ENCODE assay signal across 1 cellular context in the genomic region with DNA sequence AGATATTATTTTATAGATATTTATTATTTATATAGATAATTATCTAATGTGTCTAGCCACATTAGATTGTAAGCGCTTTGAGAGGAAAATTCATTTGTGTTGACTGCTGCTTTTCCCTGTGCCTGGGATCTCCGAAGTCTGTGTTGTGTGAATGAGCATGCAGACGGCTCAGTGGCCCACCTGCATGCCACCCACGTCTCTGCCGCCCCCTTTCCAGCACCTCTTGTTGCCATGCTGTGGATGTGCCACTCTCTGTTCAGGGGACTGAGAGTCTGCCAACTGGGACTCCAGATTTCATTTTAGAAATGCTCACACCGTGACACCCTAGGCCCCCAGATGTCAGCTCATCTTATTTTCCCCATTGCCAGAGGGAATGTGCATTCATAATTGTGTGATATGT.
TF ChIP-seq lines count a peak whose summit lies in the region.

No MANE protein-coding gene starts in this region.

TF ChIP-seq in K562, 482 proteins besides CTCF, POLR2A, EP300 and RAD21:
- no peak for TF ChIP-seq NR3C1 (CRISPR knock-in tag; IDR thresholded peaks at IDR 0.05)
- TF ChIP-seq SMARCC2 (IDR thresholded peaks at IDR 0.05; ENCODE audit: low read depth): no peak
- no peak for TF ChIP-seq MAFG (tag; conservative IDR thresholded peaks at IDR 0.05)
- TF ChIP-seq ZNF695 (CRISPR knock-in tag; IDR thresholded peaks at IDR 0.05): no peak
- TF ChIP-seq CREM (IDR thresholded peaks at IDR 0.05; ENCODE audit: low read depth): no peak
- no peak for TF ChIP-seq PHF20 (IDR thresholded peaks at IDR 0.05; ENCODE audit: partially characterized antibody)
- peak; percentile 4 for TF ChIP-seq HNRNPLL (IDR thresholded peaks at IDR 0.05; ENCODE audit: low read depth, low read length, poor library complexity, severe bottlenecking)
